Comparison of ENCODE assay signal across 18 cellular contexts in genomic region chr9:81465468-81466002, GRCh38.
DNase-seq lines count a peak whose midpoint lies in the region; ATAC-seq and TF ChIP-seq lines count a peak whose summit lies in the region.
"Had no signal": no experiment of that assay in that cellular context is flagged by ENCODE, and none has a peak within 500 bp of the region (broad histone marks: within the 10 kb centered on the region; RNA-seq: fewer than 3 reads in every experiment).

No MANE protein-coding gene starts in this region.

- ATAC-seq in Right ventricle myocardium inferior, result peak; percentile 65
- peak; percentile 47 for ATAC-seq in left lung
- peak; percentile 68 for ATAC-seq in upper lobe of right lung
- no peak for ATAC-seq in CD4-positive, alpha-beta T cell (ENCODE audit: poor library complexity)
- no peak for ATAC-seq in GM21515 (IDR thresholded peaks at IDR 0.05; ENCODE audit: unreplicated experiment)
- no peak for ATAC-seq in GM19397 (IDR thresholded peaks at IDR 0.05; ENCODE audit: unreplicated experiment)
- ATAC-seq: A549; activated CD8-positive, alpha-beta T cell treated with anti-CD3 and anti-CD28 coated beads for 36 hours had no signal

- H3K27ac Mint-ChIP-seq in CD4-positive, alpha-beta T cell, result no peak overlapping the region
- H3K27ac Mint-ChIP-seq: activated CD8-positive, alpha-beta T cell treated with anti-CD3 and anti-CD28 coated beads for 36 hours; activated T-helper 2 cell treated with anti-CD3 and anti-CD28 coated beads, Interferon-gamma antibody, Interleukin-2, Interleukin-4, amounts not matched to agents 10 μg/mL and 5 μg/mL and 100 μg/mL, durations not matched to agents 14 hours and 24 hours and 36 hours; memory B cell had no signal

- no peaks in the 10 kb centered on the region for H3K9me3 Mint-ChIP-seq in CD4-positive, alpha-beta T cell
- H3K9me3 Mint-ChIP-seq: activated CD8-positive, alpha-beta T cell treated with anti-CD3 and anti-CD28 coated beads for 36 hours; memory B cell had no signal

- H3K36me3 ChIP-seq in right atrium auricular region, result no peaks in the 10 kb centered on the region
- H3K36me3 ChIP-seq in left lung, result no peaks in the 10 kb centered on the region
- H3K36me3 ChIP-seq in upper lobe of right lung, result no peaks in the 10 kb centered on the region
- H3K36me3 ChIP-seq: pancreas, transverse colon had no signal

- H3K27me3 Mint-ChIP-seq in CD4-positive, alpha-beta T cell, result no peaks in the 10 kb centered on the region

- H3K27me3 ChIP-seq in right atrium auricular region (no peaks in the 10 kb centered on the region), left lung (no peaks in the 10 kb centered on the region), upper lobe of right lung (no peaks in the 10 kb centered on the region)
- no peaks in the 10 kb centered on the region for H3K27me3 ChIP-seq in CD4-positive, alpha-beta T cell (ENCODE audit: control insufficient read depth, insufficient read depth, low read length)
- H3K27me3 ChIP-seq: pancreas, transverse colon had no signal

- DNase-seq in Right ventricle myocardium inferior (ENCODE audit: missing footprints), result no peak
- no peak for DNase-seq in right atrium auricular region (ENCODE audit: low spot score)
- DNase-seq in choroid plexus epithelial cell (ENCODE audit: low read depth), result peak; percentile 39
- DNase-seq in left lung, result no peak
- DNase-seq in upper lobe of right lung, result no peak
- no peak for DNase-seq in CD4-positive, alpha-beta T cell
- DNase-seq: activated CD8-positive, alpha-beta T cell treated with anti-CD3 and anti-CD28 coated beads for 36 hours; Calu3; NCI-H1436; NCI-H510A; pancreas; RPMI8226; transverse colon had no signal

- POLR2A ChIA-PET in CD4-positive, alpha-beta T cell (lab: Charles Lee), result no interaction called here

- CTCF ChIA-PET in CD4-positive, alpha-beta T cell (lab: Charles Lee), result no interaction called here

- H3K4me1 ChIP-seq in right atrium auricular region (peaks cover 0 to 5% of the 10 kb centered on the region in 2 donors), left lung (no peaks in the 10 kb centered on the region), upper lobe of right lung (no peaks in the 10 kb centered on the region)
- H3K4me1 ChIP-seq: A549, pancreas had no signal

- H3K4me3 ChIP-seq in right atrium auricular region, result no peak overlapping the region
- no peak overlapping the region for H3K4me3 ChIP-seq in choroid plexus epithelial cell (ENCODE audit: low read depth, low read length)
- H3K4me3 ChIP-seq in left lung, result no peak overlapping the region
- H3K4me3 ChIP-seq in upper lobe of right lung, result no peak overlapping the region
- H3K4me3 ChIP-seq: A549, pancreas, transverse colon had no signal

- H3K4me1 Mint-ChIP-seq in CD4-positive, alpha-beta T cell (ENCODE audit: low read depth), result no peaks in the 10 kb centered on the region
- H3K4me1 Mint-ChIP-seq: memory B cell had no signal

- intact Hi-C loops in Right ventricle myocardium inferior (cut with DNase I) (loop anchor here (5.0 kb wide), 1 partner anchor 207 kb away; no protein-coding TSS in a partner anchor), left lung (cut with DNase I) (no loop called here), upper lobe of right lung (cut with DNase I) (no loop called here)
- intact Hi-C loops in CD4-positive, alpha-beta T cell (cut with DNase I, micrococcal nuclease), result no loop called here

- no peaks in the 10 kb centered on the region for H3K9me3 ChIP-seq in right atrium auricular region
- no peaks in the 10 kb centered on the region for H3K9me3 ChIP-seq in left lung
- H3K9me3 ChIP-seq in upper lobe of right lung, result no peaks in the 10 kb centered on the region
- H3K9me3 ChIP-seq in CD4-positive, alpha-beta T cell (ENCODE audit: control insufficient read depth, low read length), result no peaks in the 10 kb centered on the region
- H3K9me3 ChIP-seq: A549, pancreas, transverse colon had no signal

- TF ChIP-seq CTCF in right atrium auricular region (IDR thresholded peaks at IDR 0.05) (no peak), choroid plexus epithelial cell (conservative IDR thresholded peaks at IDR 0.05; ENCODE audit: low read depth, low read length) (peak; percentile 29), left lung (IDR thresholded peaks at IDR 0.05) (no peak), upper lobe of right lung (IDR thresholded peaks at IDR 0.05) (peak; percentile 13)
- no peak for TF ChIP-seq CTCF in CD4-positive, alpha-beta T cell (IDR thresholded peaks at IDR 0.05)

- no peaks in the 10 kb centered on the region for H3K36me3 Mint-ChIP-seq in CD4-positive, alpha-beta T cell (ENCODE audit: low read depth)
- H3K36me3 Mint-ChIP-seq: memory B cell had no signal

- H3K27ac ChIP-seq in right atrium auricular region (no peak overlapping the region), left lung (no peak overlapping the region), upper lobe of right lung (no peak overlapping the region)
- no peak overlapping the region for H3K27ac ChIP-seq in CD4-positive, alpha-beta T cell (ENCODE audit: low read depth, low read length)
- H3K27ac ChIP-seq: A549, pancreas, transverse colon had no signal

- H3K4me3 Mint-ChIP-seq in CD4-positive, alpha-beta T cell, result no peak overlapping the region
- H3K4me3 Mint-ChIP-seq: activated CD8-positive, alpha-beta T cell treated with anti-CD3 and anti-CD28 coated beads for 36 hours; memory B cell had no signal

Comparison
In these comparisons a context has a peak if more than half of its experiments do, and no peak if none do; other contexts are left out.
1. ATAC-seq: peak in Right ventricle myocardium inferior (single experiment), left lung (single experiment) and upper lobe of right lung (single experiment); none in CD4-positive, alpha-beta T cell (single experiment), GM21515 (single experiment) and GM19397 (single experiment).
2. CTCF ChIP-seq: peak in choroid plexus epithelial cell (single experiment) and upper lobe of right lung (single experiment); none in right atrium auricular region (0 of 2), left lung (0 of 2) and CD4-positive, alpha-beta T cell (single experiment).